ENCODE assay signal across 13 cellular contexts in genomic region chr16:962901-963814, GRCh38. TPM values are rescaled to one million over a fixed set of nuclear protein-coding genes. Genes with fewer than 3 reads are reported as not detected.
DNase-seq lines count a peak whose midpoint lies in the region; ATAC-seq and TF ChIP-seq lines count a peak whose summit lies in the region.
"Had no signal": no experiment of that assay in that cellular context is flagged by ENCODE, and none has a peak within 500 bp of the region (broad histone marks: within the 10 kb centered on the region; RNA-seq: fewer than 3 reads in every experiment).

No MANE protein-coding gene starts in this region.

- no peaks in the 10 kb centered on the region for H3K36me3 ChIP-seq in smooth muscle cell (ENCODE audit: low read depth)
- no peaks in the 10 kb centered on the region for H3K36me3 ChIP-seq in adrenal gland (replicated peaks in 1 of 2)

- peak overlapping the region; percentile 71 for H3K4me3 Mint-ChIP-seq in activated CD4-positive, alpha-beta T cell treated with anti-CD3 and anti-CD28 coated beads, Interleukin-2, amount 10 ng/mL, durations not matched to agents 24 days and 14 days
- peak overlapping the region; percentile 82 for H3K4me3 Mint-ChIP-seq in T-helper 2 cell treated with Interferon-gamma antibody and Interleukin-4, amounts not matched to agents 5 μg/mL and 100 μg/mL, for 36 hours
- H3K4me3 Mint-ChIP-seq: naive B cell had no signal

- H2AFZ ChIP-seq in smooth muscle cell (ENCODE audit: low read depth): no peak overlapping the region

- intact Hi-C loops in activated CD4-positive, alpha-beta T cell treated with anti-CD3 and anti-CD28 coated beads, Interleukin-2, amount 10 ng/mL, durations not matched to agents 24 days and 14 days (cut with micrococcal nuclease): no loop called here
- intact Hi-C loops in adrenal gland (cut with DNase I): no loop called here

- DNase-seq in activated CD4-positive, alpha-beta T cell treated with anti-CD3 and anti-CD28 coated beads, Interleukin-2, amount 10 ng/mL, durations not matched to agents 24 days and 14 days: no peak
- no peak for DNase-seq in activated CD4-positive, alpha-beta T cell treated with anti-CD3 and anti-CD28 coated beads for 4 hours
- no peak for DNase-seq in T-helper 2 cell treated with Interferon-gamma antibody and Interleukin-4, amounts not matched to agents 5 μg/mL and 100 μg/mL, for 36 hours (ENCODE audit: low spot score)
- DNase-seq in islet precursor cell: peak; percentile 44
- no peak for DNase-seq in smooth muscle cell (lab: John Stamatoyannopoulos, UW; ENCODE audit: unreplicated experiment)
- no peak for DNase-seq in HK-2 (ENCODE audit: unreplicated experiment)
- DNase-seq in adrenal gland: no peak
- DNase-seq: KG1, naive B cell, NCI-H1436 treated with DMSO at 0.1 percent for 48 hours, NCI-H526, substantia nigra had no signal

- peaks cover 22% of the 10 kb centered on the region for H3K4me1 Mint-ChIP-seq in activated CD4-positive, alpha-beta T cell treated with anti-CD3 and anti-CD28 coated beads, Interleukin-2, amount 10 ng/mL, durations not matched to agents 24 days and 14 days
- peaks cover 20% of the 10 kb centered on the region for H3K4me1 Mint-ChIP-seq in T-helper 2 cell treated with Interferon-gamma antibody and Interleukin-4, amounts not matched to agents 5 μg/mL and 100 μg/mL, for 36 hours (ENCODE audit: low read depth)

- 95% methylated on average over 21 of the region's 23 CpGs for WGBS in smooth muscle cell (ENCODE audit: low lambda C conversion rate)
- 76 to 82% (median 80%) methylated on average over 21 to 23 of the region's 23 CpGs for WGBS in adrenal gland, 4 donors

- H3K4me3 ChIP-seq in smooth muscle cell (no peak overlapping the region), adrenal gland (no peak overlapping the region)

- peak overlapping the region; percentile 38 for H3K4me2 ChIP-seq in smooth muscle cell

- ATAC-seq in HG02642 (IDR thresholded peaks at IDR 0.05; ENCODE audit: poor library complexity, unreplicated experiment): no peak

- no peak overlapping the region for H3K9ac ChIP-seq in smooth muscle cell (ENCODE audit: low read depth)

- H3K27ac ChIP-seq in smooth muscle cell (ENCODE audit: low read depth) (no peak overlapping the region), adrenal gland (no peak overlapping the region)

- H3F3A ChIP-seq in smooth muscle cell (ENCODE audit: low read depth): peaks cover 4% of the 10 kb centered on the region

- peaks cover 7% of the 10 kb centered on the region for H3K9me3 Mint-ChIP-seq in activated CD4-positive, alpha-beta T cell treated with anti-CD3 and anti-CD28 coated beads, Interleukin-2, amount 10 ng/mL, durations not matched to agents 24 days and 14 days
- peaks cover 9% of the 10 kb centered on the region for H3K9me3 Mint-ChIP-seq in T-helper 2 cell treated with Interferon-gamma antibody and Interleukin-4, amounts not matched to agents 5 μg/mL and 100 μg/mL, for 36 hours

- no peak for TF ChIP-seq POLR2A in adrenal gland (IDR thresholded peaks at IDR 0.05)

- H3K9me3 ChIP-seq in smooth muscle cell (replicated peaks; ENCODE audit: low read depth) (no peaks in the 10 kb centered on the region), adrenal gland (replicated peaks in 1 of 3) (no peaks in the 10 kb centered on the region)

- H3K27me3 ChIP-seq in smooth muscle cell (ENCODE audit: low read depth): no peaks in the 10 kb centered on the region
- H3K27me3 ChIP-seq in adrenal gland: no peaks in the 10 kb centered on the region

- no peaks in the 10 kb centered on the region for H3K27me3 Mint-ChIP-seq in activated CD4-positive, alpha-beta T cell treated with anti-CD3 and anti-CD28 coated beads, Interleukin-2, amount 10 ng/mL, durations not matched to agents 24 days and 14 days
- no peaks in the 10 kb centered on the region for H3K27me3 Mint-ChIP-seq in T-helper 2 cell treated with Interferon-gamma antibody and Interleukin-4, amounts not matched to agents 5 μg/mL and 100 μg/mL, for 36 hours (ENCODE audit: low read depth)
- H3K27me3 Mint-ChIP-seq: naive B cell had no signal

- no peaks in the 10 kb centered on the region for H3K79me2 ChIP-seq in smooth muscle cell (ENCODE audit: low read depth)

- no peak for TF ChIP-seq CTCF in smooth muscle cell (IDR thresholded peaks at IDR 0.05; ENCODE audit: borderline replicate concordance, insufficient read depth, poor library complexity, severe bottlenecking)
- TF ChIP-seq CTCF in adrenal gland (IDR thresholded peaks at IDR 0.05): no peak

- H3K4me1 ChIP-seq in smooth muscle cell (ENCODE audit: low read depth) (peaks cover under 1% of the 10 kb centered on the region), adrenal gland (replicated peaks in 1 of 2) (peaks cover 0 to 5% of the 10 kb centered on the region in 2 donors)

- peak overlapping the region; percentile 91 for H3K27ac Mint-ChIP-seq in activated CD4-positive, alpha-beta T cell treated with anti-CD3 and anti-CD28 coated beads, Interleukin-2, amount 10 ng/mL, durations not matched to agents 24 days and 14 days
- peak overlapping the region; percentile 93 for H3K27ac Mint-ChIP-seq in T-helper 2 cell treated with Interferon-gamma antibody and Interleukin-4, amounts not matched to agents 5 μg/mL and 100 μg/mL, for 36 hours

- peaks cover 28% of the 10 kb centered on the region for H3K36me3 Mint-ChIP-seq in activated CD4-positive, alpha-beta T cell treated with anti-CD3 and anti-CD28 coated beads, Interleukin-2, amount 10 ng/mL, durations not matched to agents 24 days and 14 days (ENCODE audit: low read depth)
- peaks cover 26% of the 10 kb centered on the region for H3K36me3 Mint-ChIP-seq in T-helper 2 cell treated with Interferon-gamma antibody and Interleukin-4, amounts not matched to agents 5 μg/mL and 100 μg/mL, for 36 hours (ENCODE audit: low read depth)

- H4K20me1 ChIP-seq in smooth muscle cell (ENCODE audit: low read depth): peaks cover 12% of the 10 kb centered on the region

RNA-seq across cellular contexts. Expression of gene LMF1, which starts 7.6 kb away (rescaled TPM):
- total RNA-seq in activated CD4-positive, alpha-beta T cell treated with anti-CD3 and anti-CD28 coated beads, Interleukin-2, amount 10 ng/mL, durations not matched to agents 24 days and 14 days: 10.4 and 11.9 TPM in 2 replicates
- total RNA-seq in smooth muscle cell: 17.1 and 25.3 TPM in 2 replicates
- 29.8 and 33.2 TPM in 2 replicates for polyA plus RNA-seq in smooth muscle cell
- total RNA-seq in adrenal gland: 10 to 100 TPM; 24.2 to 80.8 (median 36.3) TPM
- 100 to 1,000 TPM in 1 of 3 donors, 10 to 100 TPM in 2; 10.5 to 101 (median 66.0) TPM for polyA plus RNA-seq in adrenal gland

RNA-seq across cellular contexts. Expression of gene SOX8, which starts 18.4 kb away (rescaled TPM):
- 0.77 and 0.92 TPM in 2 replicates for total RNA-seq in activated CD4-positive, alpha-beta T cell treated with anti-CD3 and anti-CD28 coated beads, Interleukin-2, amount 10 ng/mL, durations not matched to agents 24 days and 14 days
- total RNA-seq in smooth muscle cell (1.8 and 4.2 TPM in 2 replicates), adrenal gland (1 to 10 TPM in 2 of 8 donors, under 1 TPM in 6; 0.09 to 1.5 (median 0.57) TPM)
- polyA plus RNA-seq in smooth muscle cell (2.9 and 3.5 TPM in 2 replicates), adrenal gland (1 to 10 TPM in 2 of 3 donors, under 1 TPM in 1; 0.04 to 2.1 (median 1.6) TPM)
